26 cellular contexts compared by ENCODE assay signal in genomic region chr7:102976493-102976892, GRCh38.
"Had no signal": no experiment of that assay in that cellular context is flagged by ENCODE, and none has a peak within 500 bp of the region (broad histone marks: within the 10 kb centered on the region; RNA-seq: fewer than 3 reads in every experiment).

No MANE protein-coding gene starts in this region.

- H3K27me3 Mint-ChIP-seq: stimulated activated naive B cell treated with anti-CD40 and anti-IgM and Interleukin-4, amounts not matched to agents 10 μg/mL and 1 μg/mL and 100 μg/mL, for 72 hours; stimulated activated naive CD8-positive, alpha-beta T cell treated with anti-CD3 and anti-CD28 coated beads, Interleukin-15, Interleukin-2, amounts not matched to agents 100 ng/mL and 50 ng/mL, for 24 hours had no signal

- H3K4me1 Mint-ChIP-seq: naive thymus-derived CD4-positive, alpha-beta T cell; natural killer cell; nephron; neural progenitor cell; stimulated activated effector memory CD8-positive, alpha-beta T cell treated with anti-CD3 and anti-CD28 coated beads, Interleukin-12 subunit alpha, Interleukin-12 subunit beta, amount 100 ng/mL, for 72 hours; stimulated activated naive B cell treated with anti-CD40 and anti-IgM and Interleukin-4, amounts not matched to agents 10 μg/mL and 1 μg/mL and 100 μg/mL, for 72 hours had no signal

- H3K27ac Mint-ChIP-seq: naive thymus-derived CD4-positive, alpha-beta T cell; natural killer cell; nephron; neural progenitor cell; stimulated activated effector memory CD8-positive, alpha-beta T cell treated with anti-CD3 and anti-CD28 coated beads, Interleukin-12 subunit alpha, Interleukin-12 subunit beta, amount 100 ng/mL, for 72 hours; stimulated activated naive B cell treated with anti-CD40 and anti-IgM and Interleukin-4, amounts not matched to agents 10 μg/mL and 1 μg/mL and 100 μg/mL, for 72 hours; stimulated activated naive CD8-positive, alpha-beta T cell treated with anti-CD3 and anti-CD28 coated beads, Interleukin-15, Interleukin-2, amounts not matched to agents 100 ng/mL and 50 ng/mL, for 24 hours had no signal

- H3K27me3 ChIP-seq: neural progenitor cell, pancreas, right lobe of liver, sigmoid colon, stomach, thyroid gland, tibial nerve, upper lobe of left lung, vagina had no signal

- H3K9me3 Mint-ChIP-seq: natural killer cell; stimulated activated effector memory CD8-positive, alpha-beta T cell treated with anti-CD3 and anti-CD28 coated beads, Interleukin-12 subunit alpha, Interleukin-12 subunit beta, amount 100 ng/mL, for 72 hours; stimulated activated naive CD8-positive, alpha-beta T cell treated with anti-CD3 and anti-CD28 coated beads, Interleukin-15, Interleukin-2, amounts not matched to agents 100 ng/mL and 50 ng/mL, for 24 hours had no signal

- H3K9me3 ChIP-seq: pancreas, thoracic aorta, thyroid gland, upper lobe of left lung, vagina had no signal

- DNase-seq: naive thymus-derived CD4-positive, alpha-beta T cell; natural killer cell; nucleus accumbens; pancreas; psoas muscle; right cardiac atrium; right lobe of liver; sigmoid colon; small intestine; stimulated activated CD4-positive, alpha-beta T cell treated with anti-CD3 and anti-CD28 coated beads, Interleukin-15, amount 100 ng/mL, for 24 hours; stimulated activated CD4-positive, alpha-beta T cell treated with anti-CD3 and anti-CD28 coated beads, Interleukin-2, amount 100 ng/mL, for 24 hours; stimulated activated CD4-positive, alpha-beta T cell treated with anti-CD3 and anti-CD28 coated beads, Interleukin-2, amount 100 ng/mL, for 48 hours; stimulated activated CD4-positive, alpha-beta T cell treated with anti-CD3 and anti-CD28 coated beads, Interleukin-4, amount 100 ng/mL, for 24 hours; stimulated activated naive B cell treated with anti-CD40 and anti-IgM and Interleukin-4, amounts not matched to agents 10 μg/mL and 1 μg/mL and 100 μg/mL, for 72 hours; stimulated activated naive CD4-positive, alpha-beta T cell treated with Interleukin-2 at 50 U/mL for 16 hours; stomach; thyroid gland; trophoblast cell had no signal

- H3K4me3 Mint-ChIP-seq: naive thymus-derived CD4-positive, alpha-beta T cell; natural killer cell; nephron; neural progenitor cell; stimulated activated effector memory CD8-positive, alpha-beta T cell treated with anti-CD3 and anti-CD28 coated beads, Interleukin-12 subunit alpha, Interleukin-12 subunit beta, amount 100 ng/mL, for 72 hours; stimulated activated naive B cell treated with anti-CD40 and anti-IgM and Interleukin-4, amounts not matched to agents 10 μg/mL and 1 μg/mL and 100 μg/mL, for 72 hours; stimulated activated naive CD8-positive, alpha-beta T cell treated with anti-CD3 and anti-CD28 coated beads, Interleukin-15, Interleukin-2, amounts not matched to agents 100 ng/mL and 50 ng/mL, for 24 hours had no signal

- H3K27ac ChIP-seq: neural progenitor cell, pancreas, psoas muscle, right lobe of liver, sigmoid colon, stomach, thoracic aorta, thyroid gland, tibial nerve, upper lobe of left lung, vagina had no signal

- H3K36me3 ChIP-seq: neural progenitor cell, pancreas, right lobe of liver, sigmoid colon, stomach, thoracic aorta, thyroid gland, tibial nerve, upper lobe of left lung, vagina had no signal

- H3K4me3 ChIP-seq: neural progenitor cell, pancreas, psoas muscle, right lobe of liver, sigmoid colon, stomach, thoracic aorta, thyroid gland, tibial nerve, upper lobe of left lung, vagina had no signal

- H3K4me1 ChIP-seq: neural progenitor cell, pancreas, psoas muscle, right lobe of liver, sigmoid colon, stomach, thyroid gland, tibial nerve, upper lobe of left lung, vagina had no signal

- H3K36me3 Mint-ChIP-seq: natural killer cell; stimulated activated effector memory CD8-positive, alpha-beta T cell treated with anti-CD3 and anti-CD28 coated beads, Interleukin-12 subunit alpha, Interleukin-12 subunit beta, amount 100 ng/mL, for 72 hours; stimulated activated naive B cell treated with anti-CD40 and anti-IgM and Interleukin-4, amounts not matched to agents 10 μg/mL and 1 μg/mL and 100 μg/mL, for 72 hours had no signal
